8 cellular contexts compared by ENCODE assay signal in genomic region chr19:40285353-40286234, GRCh38. TPM values are rescaled to one million over a fixed set of nuclear protein-coding genes. Genes with fewer than 3 reads are reported as not detected.
DNase-seq lines count a peak whose midpoint lies in the region; ATAC-seq and TF ChIP-seq lines count a peak whose summit lies in the region.

No MANE protein-coding gene starts in this region.

- H3K9me3 ChIP-seq in esophagus squamous epithelium = no peaks in the 10 kb centered on the region
- no peaks in the 10 kb centered on the region for H3K9me3 ChIP-seq in muscle layer of duodenum (ENCODE audit: control insufficient read depth in 1 of 2, low read length in 2 of 2)

- peak overlapping the region; percentile 66 to 100 (median 82) for H3K4me3 ChIP-seq in esophagus squamous epithelium
- H3K4me3 ChIP-seq in muscle layer of duodenum (ENCODE audit: low read depth in 1 of 2, low read length in 2 of 2) = peak overlapping the region; percentile 71

- H3K36me3 ChIP-seq in esophagus squamous epithelium (peaks cover 0 to 12% (median 0%) of the 10 kb centered on the region in 3 donors), muscle layer of duodenum (ENCODE audit: control insufficient read depth in 1 of 2, insufficient read depth in 2 of 2, low read length in 2 of 2) (peaks cover 0 to 3% of the 10 kb centered on the region in 2 donors)

- 20 to 31% methylated on average over 8 to 16 of the region's 42 CpGs for WGBS in esophagus squamous epithelium, 2 donors

- peak in 3 of 4 donors; percentile 35 to 79 (median 45) for TF ChIP-seq POLR2A in esophagus squamous epithelium (IDR thresholded peaks at IDR 0.05)

- intact Hi-C loops in esophagus squamous epithelium (cut with DNase I) = no loop called here

- H3K27me3 ChIP-seq in esophagus squamous epithelium (no peaks in the 10 kb centered on the region), muscle layer of duodenum (ENCODE audit: low read depth, low read length) (no peaks in the 10 kb centered on the region)

- peak in 1 of 6 experiments; percentile 29 for TF ChIP-seq CTCF in esophagus squamous epithelium (IDR thresholded peaks at IDR 0.05)

- H3K4me1 ChIP-seq in esophagus squamous epithelium (peaks cover 25 to 54% (median 38%) of the 10 kb centered on the region in 3 donors), muscle layer of duodenum (ENCODE audit: control insufficient read depth in 1 of 2, insufficient read depth in 2 of 2, low read length in 2 of 2) (peaks cover 16 to 33% of the 10 kb centered on the region in 2 donors)

- peak; percentile 99 for DNase-seq in DMS79 treated with DMSO at 0.1 percent for 48 hours (lab: John Stamatoyannopoulos, UW)
- DNase-seq in KG1 (lab: John Stamatoyannopoulos, UW) = peak; percentile 91
- peak; percentile 96 for DNase-seq in activated T-helper 1 cell treated with Interleukin-2 at 50 U/mL for 16 hours (ENCODE audit: low read depth)
- DNase-seq in esophagus squamous epithelium (lab: John Stamatoyannopoulos, UW) = peak; percentile 91
- DNase-seq in stimulated activated CD8-positive, alpha-beta memory T cell treated with anti-CD3 and anti-CD28 coated beads, Interleukin-7, amount 100 ng/mL, for 24 hours (ENCODE audit: low read depth) = peak; percentile 93

- peak; percentile 66 for ATAC-seq in GM21737 (IDR thresholded peaks at IDR 0.05; ENCODE audit: unreplicated experiment)

- peak overlapping the region; percentile 86 to 99 (median 92) for H3K27ac ChIP-seq in esophagus squamous epithelium
- H3K27ac ChIP-seq in muscle layer of duodenum (ENCODE audit: low read length) = peak overlapping the region; percentile 97

TF ChIP-seq in PFSK-1, 5 proteins besides CTCF, POLR2A, EP300 and RAD21:
- TF ChIP-seq TAF1 (IDR thresholded peaks at IDR 0.05; ENCODE audit: borderline replicate concordance, insufficient read depth, low read length) (0 out of 2 replicates have a peak, but pooled peaks have one; percentile 57), SIN3A (IDR thresholded peaks at IDR 0.05; ENCODE audit: borderline replicate concordance, insufficient read depth, low read length) (0 out of 2 replicates have a peak, but pooled peaks have one; percentile 30), POLR2AphosphoS5 (IDR thresholded peaks at IDR 0.05; ENCODE audit: low read depth, low read length) (no peak), FOXP2 (optimal IDR thresholded peaks at IDR 0.05; ENCODE audit: borderline replicate concordance, extremely low read depth, extremely low read length, insufficient read depth) (peak; percentile 67)
- TF ChIP-seq, protein P1, sequence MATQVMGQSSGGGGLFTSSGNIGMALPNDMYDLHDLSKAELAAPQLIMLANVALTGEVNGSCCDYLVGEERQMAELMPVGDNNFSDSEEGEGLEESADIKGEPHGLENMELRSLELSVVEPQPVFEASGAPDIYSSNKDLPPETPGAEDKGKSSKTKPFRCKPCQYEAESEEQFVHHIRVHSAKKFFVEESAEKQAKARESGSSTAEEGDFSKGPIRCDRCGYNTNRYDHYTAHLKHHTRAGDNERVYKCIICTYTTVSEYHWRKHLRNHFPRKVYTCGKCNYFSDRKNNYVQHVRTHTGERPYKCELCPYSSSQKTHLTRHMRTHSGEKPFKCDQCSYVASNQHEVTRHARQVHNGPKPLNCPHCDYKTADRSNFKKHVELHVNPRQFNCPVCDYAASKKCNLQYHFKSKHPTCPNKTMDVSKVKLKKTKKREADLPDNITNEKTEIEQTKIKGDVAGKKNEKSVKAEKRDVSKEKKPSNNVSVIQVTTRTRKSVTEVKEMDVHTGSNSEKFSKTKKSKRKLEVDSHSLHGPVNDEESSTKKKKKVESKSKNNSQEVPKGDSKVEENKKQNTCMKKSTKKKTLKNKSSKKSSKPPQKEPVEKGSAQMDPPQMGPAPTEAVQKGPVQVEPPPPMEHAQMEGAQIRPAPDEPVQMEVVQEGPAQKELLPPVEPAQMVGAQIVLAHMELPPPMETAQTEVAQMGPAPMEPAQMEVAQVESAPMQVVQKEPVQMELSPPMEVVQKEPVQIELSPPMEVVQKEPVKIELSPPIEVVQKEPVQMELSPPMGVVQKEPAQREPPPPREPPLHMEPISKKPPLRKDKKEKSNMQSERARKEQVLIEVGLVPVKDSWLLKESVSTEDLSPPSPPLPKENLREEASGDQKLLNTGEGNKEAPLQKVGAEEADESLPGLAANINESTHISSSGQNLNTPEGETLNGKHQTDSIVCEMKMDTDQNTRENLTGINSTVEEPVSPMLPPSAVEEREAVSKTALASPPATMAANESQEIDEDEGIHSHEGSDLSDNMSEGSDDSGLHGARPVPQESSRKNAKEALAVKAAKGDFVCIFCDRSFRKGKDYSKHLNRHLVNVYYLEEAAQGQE (IDR thresholded peaks at IDR 0.05; ENCODE audit: insufficient read depth in 1 of 2, low read depth in 2 of 2, low read length in 2 of 2) = no peak
TF ChIP-seq in PFSK-1: peak in this region for 3.

RNA-seq across cellular contexts. Expression of gene AKT2, which starts 0.4 kb away (rescaled TPM):
- 118 TPM for polyA plus RNA-seq in PFSK-1 (2012; ENCODE audit: insufficient read length, low read depth)
- 10 to 100 TPM; 59.0 to 84.7 (median 69.0) TPM for total RNA-seq in esophagus squamous epithelium

RNA-seq across cellular contexts. Expression of gene CCNP, which starts 59.1 kb away (rescaled TPM):
- polyA plus RNA-seq in PFSK-1 (2012; ENCODE audit: insufficient read length, low read depth) = 2.9 TPM
- not detected for total RNA-seq in esophagus squamous epithelium

Comparison
In these comparisons a context has a peak if more than half of its experiments do, and no peak if none do; other contexts are left out.
1. Peak in every context shown above with its lines: DNase-seq, ATAC-seq, H3K4me3 ChIP-seq and H3K27ac ChIP-seq.